21 cellular contexts compared by ENCODE assay signal in genomic region chr5:57626703-57627102, GRCh38.
"Had no signal": no experiment of that assay in that cellular context is flagged by ENCODE, and none has a peak within 500 bp of the region (broad histone marks: within the 10 kb centered on the region; RNA-seq: fewer than 3 reads in every experiment).

No MANE protein-coding gene starts in this region.

- H3K9me3 Mint-ChIP-seq: memory B cell had no signal

- H3K36me3 ChIP-seq: left lung, SJSA1, transverse colon had no signal

- DNase-seq: activated CD4-positive, CD25-positive, alpha-beta regulatory T cell treated with anti-CD3 and anti-CD28 coated beads, Interleukin-2, amount 50 U/mL, for 72 hours; activated naive CD4-positive, alpha-beta T cell treated with Interleukin-2 at 50 U/mL for 16 hours; activated T-cell treated with anti-CD3 and anti-CD28 coated beads for 4 hours; central memory CD4-positive, alpha-beta T cell; cortex of kidney; effector CD8-positive, alpha-beta T cell; hippocampal formation; kidney; left lung; mucosa of descending colon; naive thymus-derived CD8-positive, alpha-beta T cell; retina; stimulated activated CD4-positive, alpha-beta T cell treated with anti-CD3 and anti-CD28 coated beads, Interleukin-15, amount 100 ng/mL, for 24 hours; stimulated activated CD4-positive, alpha-beta T cell treated with anti-CD3 and anti-CD28 coated beads, Interleukin-4, amount 100 ng/mL, for 24 hours; stimulated activated naive CD4-positive, alpha-beta T cell; substantia nigra; SW 1271; transverse colon had no signal

- H3K79me2 ChIP-seq: parathyroid adenoma had no signal

- H3K4me3 Mint-ChIP-seq: memory B cell; naive thymus-derived CD8-positive, alpha-beta T cell had no signal

- H3K27me3 ChIP-seq: left lung, SJSA1, transverse colon had no signal

- H2AFZ ChIP-seq: parathyroid adenoma had no signal

- H3K36me3 Mint-ChIP-seq: memory B cell; naive thymus-derived CD8-positive, alpha-beta T cell had no signal

- H3K4me3 ChIP-seq: left lung, mucosa of descending colon, SJSA1, transverse colon had no signal

- H3K9me3 ChIP-seq: left lung, mucosa of descending colon, SJSA1, transverse colon had no signal

- H3K4me1 Mint-ChIP-seq: memory B cell; naive thymus-derived CD8-positive, alpha-beta T cell had no signal

- H3K27ac Mint-ChIP-seq: memory B cell; naive thymus-derived CD8-positive, alpha-beta T cell had no signal

- H3K4me1 ChIP-seq: left lung, parathyroid adenoma, SJSA1, transverse colon had no signal

- H3K9ac ChIP-seq: parathyroid adenoma had no signal

- ATAC-seq: left lung; mucosa of descending colon; naive thymus-derived CD8-positive, alpha-beta T cell had no signal

- H3K27ac ChIP-seq: left lung, parathyroid adenoma, SJSA1, transverse colon had no signal
